Comparison of ENCODE assay signal across 8 cellular contexts in genomic region chr4:88033309-88033708, GRCh38. TPM values are rescaled to one million over a fixed set of nuclear protein-coding genes. Genes with fewer than 3 reads are reported as not detected.
DNase-seq lines count a peak whose midpoint lies in the region; ATAC-seq and FAIRE-seq lines count a peak whose summit lies in the region.

No MANE protein-coding gene starts in this region.

- no peak overlapping the region for H3K27ac ChIP-seq in small intestine (ENCODE audit: low read depth in 1 of 2, low read length in 1 of 2)

- no peak overlapping the region for H3K4me3 Mint-ChIP-seq in activated naive CD8-positive, alpha-beta T cell treated with anti-CD3 and anti-CD28 coated beads, Interleukin-2, amount 50 U/mL, for 24 hours

- H3K4me1 Mint-ChIP-seq in activated naive CD8-positive, alpha-beta T cell treated with anti-CD3 and anti-CD28 coated beads, Interleukin-2, amount 50 U/mL, for 24 hours, result peaks cover 6% of the 10 kb centered on the region

- DNase-seq in ACHN, result peak; percentile 71
- DNase-seq in GDM1 (lab: John Stamatoyannopoulos, UW), result peak; percentile 46
- peak; percentile 2 for DNase-seq in NCI-H774 (lab: John Stamatoyannopoulos, UW)
- peak; percentile 20 for DNase-seq in activated naive CD8-positive, alpha-beta T cell treated with anti-CD3 and anti-CD28 coated beads, Interleukin-2, amount 50 U/mL, for 24 hours
- no peak for DNase-seq in left ventricle myocardium superior
- peak; percentile 84 for DNase-seq in small intestine
- DNase-seq in NCI-H2107 (lab: John Stamatoyannopoulos, UW), result no peak

- no peaks in the 10 kb centered on the region for H3K27me3 ChIP-seq in small intestine (ENCODE audit: control insufficient read depth in 2 of 2, insufficient read depth in 2 of 2, low read length in 2 of 2)

- H3K9me3 Mint-ChIP-seq in activated naive CD8-positive, alpha-beta T cell treated with anti-CD3 and anti-CD28 coated beads, Interleukin-2, amount 50 U/mL, for 24 hours, result no peaks in the 10 kb centered on the region

- H3K4me3 ChIP-seq in small intestine (ENCODE audit: low read depth in 1 of 2, low read length in 2 of 2), result no peak overlapping the region

- no peaks in the 10 kb centered on the region for H3K4me1 ChIP-seq in small intestine (ENCODE audit: control insufficient read depth in 2 of 2, insufficient read depth in 1 of 2, low read depth in 1 of 2, low read length in 1 of 2)

- in situ Hi-C loops in ACHN (cut with HindIII; ENCODE audit: low pct_ligation_motif_present, low pct_unique_long_range_greater_than_20kb, low sequenced_read_pairs), result no loop called here

- no peaks in the 10 kb centered on the region for H3K36me3 ChIP-seq in small intestine (ENCODE audit: control insufficient read depth in 2 of 2, insufficient read depth in 2 of 2, low read length in 2 of 2)

- H3K36me3 Mint-ChIP-seq in activated naive CD8-positive, alpha-beta T cell treated with anti-CD3 and anti-CD28 coated beads, Interleukin-2, amount 50 U/mL, for 24 hours (ENCODE audit: low read depth), result peaks cover 8% of the 10 kb centered on the region

- FAIRE-seq in small intestine (lab: Jason Lieb, UNC), result peak; percentile 15

- no peaks in the 10 kb centered on the region for H3K27me3 Mint-ChIP-seq in activated naive CD8-positive, alpha-beta T cell treated with anti-CD3 and anti-CD28 coated beads, Interleukin-2, amount 50 U/mL, for 24 hours

- ATAC-seq in HG02973 (IDR thresholded peaks at IDR 0.05; ENCODE audit: unreplicated experiment), result peak; percentile 63
- no peak for ATAC-seq in activated naive CD8-positive, alpha-beta T cell treated with anti-CD3 and anti-CD28 coated beads, Interleukin-2, amount 50 U/mL, for 24 hours
- ATAC-seq in left ventricle myocardium superior, result peak; percentile 63

- intact Hi-C loops in left ventricle myocardium superior (cut with micrococcal nuclease), result loop anchor here (10.0 kb wide), 1 partner anchor 181 kb away; no protein-coding TSS in a partner anchor

- H3K9me3 ChIP-seq in small intestine (ENCODE audit: control insufficient read depth, low read depth), result no peaks in the 10 kb centered on the region

- no peak overlapping the region for H3K27ac Mint-ChIP-seq in activated naive CD8-positive, alpha-beta T cell treated with anti-CD3 and anti-CD28 coated beads, Interleukin-2, amount 50 U/mL, for 24 hours

RNA-seq across cellular contexts. Expression of gene PKD2, which starts 25.9 kb away (rescaled TPM):
- total RNA-seq in left ventricle myocardium superior, result 13.3 TPM
- 1 to 10 TPM; 2.4 to 7.1 (median 3.1) TPM for polyA plus RNA-seq in small intestine

RNA-seq across cellular contexts. Expression of gene SPP1, which starts 57.8 kb away (rescaled TPM):
- 2.7 TPM for total RNA-seq in left ventricle myocardium superior
- polyA plus RNA-seq in small intestine, result 10 to 100 TPM in 1 of 3 donors, 1 to 10 TPM in 2; 2.2 to 12.8 (median 3.0) TPM

Comparison
In these comparisons a context has a peak if more than half of its experiments do, and no peak if none do; other contexts are left out.
1. DNase-seq: peak in ACHN (single experiment), GDM1 (single experiment), NCI-H774 (single experiment), activated naive CD8-positive, alpha-beta T cell treated with anti-CD3 and anti-CD28 coated beads, Interleukin-2, amount 50 U/mL, for 24 hours (single experiment) and small intestine (single experiment); none in left ventricle myocardium superior (single experiment) and NCI-H2107 (single experiment).